Comparison of ENCODE assay signal across 20 cellular contexts in the genomic region with DNA sequence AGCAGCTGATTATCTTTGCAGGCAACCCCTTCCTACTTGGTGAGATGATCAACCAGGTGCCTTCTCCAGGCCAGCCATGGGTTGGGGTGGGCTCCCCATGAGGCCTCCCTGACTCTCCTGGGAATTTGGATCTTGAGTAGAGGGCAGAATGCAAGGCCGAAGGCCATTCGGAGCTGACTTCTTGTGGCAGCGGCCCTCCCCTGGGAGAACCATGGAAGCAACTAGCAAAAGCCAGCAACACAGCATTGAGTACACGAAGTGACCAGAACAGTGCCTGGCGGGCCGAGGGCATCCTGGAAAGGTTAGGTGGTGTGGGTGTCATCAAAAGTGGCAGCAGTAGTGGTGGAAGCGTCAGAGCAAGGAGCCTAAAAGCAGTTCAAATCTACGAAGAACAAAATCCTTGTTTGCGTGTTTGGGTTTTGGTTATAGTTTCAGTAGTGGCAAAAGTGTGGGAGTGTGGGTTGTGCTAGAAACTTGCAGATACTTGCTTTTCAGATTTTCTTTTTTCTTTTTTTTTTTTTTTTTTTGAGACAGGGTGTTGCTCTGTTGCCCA. TPM values are rescaled to one million over a fixed set of nuclear protein-coding genes. Genes with fewer than 3 reads are reported as not detected.
A peak's percentile ranks its signal among the peaks of the same experiment; 100 is the strongest.
DNase-seq lines count a peak whose midpoint lies in the region; ATAC-seq and TF ChIP-seq lines count a peak whose summit lies in the region.
"Had no signal": no experiment of that assay in that cellular context is flagged by ENCODE, and none has a peak within 500 bp of the region (broad histone marks: within the 10 kb centered on the region; RNA-seq: fewer than 3 reads in every experiment).

No MANE protein-coding gene starts in this region.

- intact Hi-C loops in natural killer cell (cut with micrococcal nuclease) = no loop called here
- intact Hi-C loops in breast epithelium (cut with DNase I; ENCODE audit: low total_unique reads) = no loop called here

- H3K4me1 ChIP-seq in breast epithelium (peaks cover 0 to 1% of the 10 kb centered on the region in 2 donors), neural progenitor cell (peaks cover 9% of the 10 kb centered on the region), SK-N-SH (ENCODE audit: control insufficient read depth in 1 of 2, insufficient read depth in 2 of 2, low read depth in 1 of 2, low read length in 1 of 2) (peaks cover 11 to 18% of the 10 kb centered on the region in 2 experiments; a peak in 3 of 4 replicates)

- no peaks in the 10 kb centered on the region for H3K27me3 ChIP-seq in breast epithelium
- peaks cover 4% of the 10 kb centered on the region for H3K27me3 ChIP-seq in neural progenitor cell
- H3K27me3 ChIP-seq in SK-N-SH (ENCODE audit: insufficient read depth) = no peaks in the 10 kb centered on the region

- H3K36me3 ChIP-seq in breast epithelium = no peaks in the 10 kb centered on the region
- no peaks in the 10 kb centered on the region for H3K36me3 ChIP-seq in neural progenitor cell
- no peaks in the 10 kb centered on the region for H3K36me3 ChIP-seq in SK-N-SH (replicated peaks in 1 of 2; ENCODE audit: control insufficient read depth in 1 of 2, insufficient read depth in 2 of 2, low read length in 1 of 2)

- TF ChIP-seq EP300 in SK-N-SH (IDR thresholded peaks at IDR 0.05; ENCODE audit: borderline replicate concordance in 1 of 2, low read depth in 1 of 2, low read length in 1 of 2) = no peak

- TF ChIP-seq RAD21 in SK-N-SH (IDR thresholded peaks at IDR 0.05; ENCODE audit: low read length) = no peak

- H3K27ac ChIP-seq in breast epithelium (peak overlapping the region; percentile 52 to 64), neural progenitor cell (no peak overlapping the region), SK-N-SH (ENCODE audit: low read depth in 2 of 2, low read length in 1 of 2) (no peak overlapping the region)

- H3K9ac ChIP-seq in neural progenitor cell (no peak overlapping the region), SK-N-SH (no peak overlapping the region)

- 97% methylated on average over 9 of the region's 9 CpGs for WGBS in SK-N-SH (ENCODE audit: low lambda C conversion rate)

- no peak for TF ChIP-seq POLR2A in breast epithelium (IDR thresholded peaks at IDR 0.05)

- no peaks in the 10 kb centered on the region for H3K9me2 ChIP-seq in SK-N-SH

- H3K27ac Mint-ChIP-seq in natural killer cell treated with Interleukin-12 subunit alpha and Interleukin-12 subunit beta and Interleukin-15 and Interleukin-18, amount 100 ng/mL, for 72 hours = no peak overlapping the region
- no peak overlapping the region for H3K27ac Mint-ChIP-seq in natural killer cell
- H3K27ac Mint-ChIP-seq in neural progenitor cell = peak overlapping the region; percentile 20

- H3K4me3 Mint-ChIP-seq in natural killer cell treated with Interleukin-12 subunit alpha and Interleukin-12 subunit beta and Interleukin-15 and Interleukin-18, amount 100 ng/mL, for 72 hours = no peak overlapping the region
- H3K4me3 Mint-ChIP-seq in natural killer cell = no peak overlapping the region
- no peak overlapping the region for H3K4me3 Mint-ChIP-seq in neural progenitor cell

- H4K20me1 ChIP-seq in neural progenitor cell (ENCODE audit: low read depth) (no peaks in the 10 kb centered on the region), SK-N-SH (ENCODE audit: insufficient read depth) (no peaks in the 10 kb centered on the region)

- H3F3A ChIP-seq in neural progenitor cell (ENCODE audit: low read depth) = peaks cover 11% of the 10 kb centered on the region
- H3F3A ChIP-seq in SK-N-SH (replicated peaks; ENCODE audit: insufficient read depth) = peaks cover 16% of the 10 kb centered on the region

- no peaks in the 10 kb centered on the region for H3K36me3 Mint-ChIP-seq in natural killer cell treated with Interleukin-12 subunit alpha and Interleukin-12 subunit beta and Interleukin-15 and Interleukin-18, amount 100 ng/mL, for 72 hours
- no peaks in the 10 kb centered on the region for H3K36me3 Mint-ChIP-seq in natural killer cell
- H3K36me3 Mint-ChIP-seq in neural progenitor cell = no peaks in the 10 kb centered on the region

- H3K4me1 Mint-ChIP-seq in natural killer cell treated with Interleukin-12 subunit alpha and Interleukin-12 subunit beta and Interleukin-15 and Interleukin-18, amount 100 ng/mL, for 72 hours (ENCODE audit: low read depth in 2 of 2) = peaks cover 0 to 2% of the 10 kb centered on the region in 2 donors
- H3K4me1 Mint-ChIP-seq in natural killer cell (peaks cover 0 to 3% of the 10 kb centered on the region in 2 donors), neural progenitor cell (peaks cover 8% of the 10 kb centered on the region)

- POLR2A ChIA-PET in SK-N-SH (lab: Yijun Ruan, JAX) = no interaction called here

- no peaks in the 10 kb centered on the region for H3K9me3 Mint-ChIP-seq in natural killer cell treated with Interleukin-12 subunit alpha and Interleukin-12 subunit beta and Interleukin-15 and Interleukin-18, amount 100 ng/mL, for 72 hours
- H3K9me3 Mint-ChIP-seq in natural killer cell = no peaks in the 10 kb centered on the region
- H3K9me3 Mint-ChIP-seq in neural progenitor cell = peaks cover 3% of the 10 kb centered on the region

- CTCF ChIA-PET in SK-N-SH (lab: Yijun Ruan, JAX) = interaction anchor here (1.7 to 4.1 kb wide), 4 partner anchors 13 to 237 kb away, joined by 5 to 27 read pairs (median 16); no protein-coding TSS in a partner anchor

- H3K4me2 ChIP-seq in neural progenitor cell = no peak overlapping the region
- no peak overlapping the region for H3K4me2 ChIP-seq in SK-N-SH

- no peaks in the 10 kb centered on the region for H3K9me3 ChIP-seq in breast epithelium
- no peaks in the 10 kb centered on the region for H3K9me3 ChIP-seq in neural progenitor cell (ENCODE audit: low read depth)
- no peaks in the 10 kb centered on the region for H3K9me3 ChIP-seq in SK-N-SH

- no peak for ATAC-seq in natural killer cell treated with Interleukin-12 subunit alpha and Interleukin-12 subunit beta and Interleukin-15 and Interleukin-18, amount 100 ng/mL, for 72 hours
- ATAC-seq in natural killer cell = no peak
- ATAC-seq in GM21367 (IDR thresholded peaks at IDR 0.05; ENCODE audit: unreplicated experiment) = no peak

- H3K27me3 Mint-ChIP-seq in natural killer cell treated with Interleukin-12 subunit alpha and Interleukin-12 subunit beta and Interleukin-15 and Interleukin-18, amount 100 ng/mL, for 72 hours = peaks cover 23% of the 10 kb centered on the region in 2 donors
- H3K27me3 Mint-ChIP-seq in natural killer cell (ENCODE audit: low read depth in 2 of 2) (peaks cover 0 to 10% of the 10 kb centered on the region in 2 donors), neural progenitor cell (ENCODE audit: insufficient read depth, low read depth) (peaks cover 19% of the 10 kb centered on the region)

- H2AFZ ChIP-seq in neural progenitor cell (replicated peaks) (no peak overlapping the region), SK-N-SH (ENCODE audit: low read depth) (no peak overlapping the region)

- H3K4me3 ChIP-seq in breast epithelium (no peak overlapping the region), neural progenitor cell (no peak overlapping the region), SK-N-SH (ENCODE audit: low read depth in 2 of 2, low read length in 1 of 2) (no peak overlapping the region)

- H3K79me2 ChIP-seq in neural progenitor cell (ENCODE audit: low read depth) = no peaks in the 10 kb centered on the region
- H3K79me2 ChIP-seq in SK-N-SH (ENCODE audit: insufficient read depth) = no peaks in the 10 kb centered on the region

- TF ChIP-seq CTCF in natural killer cell (IDR thresholded peaks at IDR 0.05) (no peak), breast epithelium (IDR thresholded peaks at IDR 0.05) (no peak), neural progenitor cell (IDR thresholded peaks at IDR 0.05) (no peak), SK-N-SH (IDR thresholded peaks at IDR 0.05) (no peak)

- DNase-seq in natural killer cell treated with Interleukin-12 subunit alpha and Interleukin-12 subunit beta and Interleukin-15 and Interleukin-18, amount 100 ng/mL, for 72 hours (ENCODE audit: low spot score) = peak; percentile 40
- DNase-seq in natural killer cell (no peak), breast epithelium (ENCODE audit: low spot score in 2 of 2) (no peak), neural progenitor cell (ENCODE audit: low spot score) (no peak), SK-N-SH (no peak), HuH-7 (ENCODE audit: low spot score) (no peak)
- no peak for DNase-seq in activated naive CD4-positive, alpha-beta T cell treated with anti-CD3 and anti-CD28 coated beads, Interleukin-2, amount 50 U/mL, for 16 hours
- DNase-seq: COR-L47, GF-D8, H7, IMR-90, Karpas-422, MM.1S, NCI-H1092 treated with DMSO at 0.1 percent for 48 hours, NCI-H2081 treated with DMSO at 0.1 percent for 48 hours, NCI-H510A, NCI-H82, Right ventricle myocardium superior had no signal

TF ChIP-seq in SK-N-SH, 30 proteins besides CTCF, POLR2A, EP300 and RAD21 (continues in another document):
- TF ChIP-seq MXI1 (IDR thresholded peaks at IDR 0.05; ENCODE audit: low read depth, low read length) (no peak), SIN3A (IDR thresholded peaks at IDR 0.05; ENCODE audit: borderline replicate concordance, low read depth, low read length) (no peak), EZH2phosphoT487 (IDR thresholded peaks at IDR 0.05; ENCODE audit: borderline replicate concordance, low read depth) (no peak), FOXJ3 (CRISPR knock-in tag; IDR thresholded peaks at IDR 0.05) (no peak), NRF1 (IDR thresholded peaks at IDR 0.05; ENCODE audit: low read depth, low read length) (no peak), TAF1 (IDR thresholded peaks at IDR 0.05; ENCODE audit: borderline replicate concordance, low read depth, low read length) (no peak), ELF1 (IDR thresholded peaks at IDR 0.05) (no peak), GATA2 (CRISPR knock-in tag; IDR thresholded peaks at IDR 0.05) (no peak), CHD2 (IDR thresholded peaks at IDR 0.05; ENCODE audit: low read length, partially characterized antibody) (no peak), RCOR1 (IDR thresholded peaks at IDR 0.05; ENCODE audit: low read length) (no peak), GABPA (IDR thresholded peaks at IDR 0.05; ENCODE audit: low read depth) (no peak)

RNA-seq across cellular contexts. Expression of gene ALDH3A1, which starts 2.0 kb away (rescaled TPM):
- not detected for total RNA-seq in natural killer cell treated with Interleukin-12 subunit alpha and Interleukin-12 subunit beta and Interleukin-15 and Interleukin-18, amount 100 ng/mL, for 72 hours
- total RNA-seq in natural killer cell (not detected), breast epithelium (1 to 10 TPM; 1.1 to 5.6 (median 2.0) TPM), neural progenitor cell (ENCODE audit: low replicate concordance) (1.4 TPM in 1 of 2 replicates, not detected in the other)
- polyA plus RNA-seq in SK-N-SH (2012; rRNA removed) = 0.52 and 0.79 TPM in 2 replicates
- 0.33 and 0.49 TPM in 2 replicates for polyA plus RNA-seq in SK-N-SH (2012; cell fraction: cytosol; rRNA removed)
- polyA plus RNA-seq in SK-N-SH (2012; cell fraction: nucleus; rRNA removed) = 0.75 and 1.0 TPM in 2 replicates
- total RNA-seq: Daoy, IMR-90 had no signal
- polyA plus RNA-seq: IMR-90 had no signal

RNA-seq across cellular contexts. Expression of gene SLC47A2, which starts 33.7 kb away (rescaled TPM):
- not detected for total RNA-seq in natural killer cell treated with Interleukin-12 subunit alpha and Interleukin-12 subunit beta and Interleukin-15 and Interleukin-18, amount 100 ng/mL, for 72 hours
- total RNA-seq in natural killer cell (not detected), breast epithelium (under 1 TPM in 2 of 3 donors, not detected in 1; 0.15 to 0.66 TPM), neural progenitor cell (ENCODE audit: low replicate concordance) (0.39 and 0.43 TPM in 2 replicates)
- not detected in 2 replicates for polyA plus RNA-seq in SK-N-SH (2012; rRNA removed)
- polyA plus RNA-seq in SK-N-SH (2012; cell fraction: cytosol; rRNA removed) = not detected in 2 replicates
- polyA plus RNA-seq in SK-N-SH (2012; cell fraction: nucleus; rRNA removed) = not detected in 2 replicates
- total RNA-seq: Daoy, H7, IMR-90, Right ventricle myocardium superior had no signal
- polyA plus RNA-seq: IMR-90 had no signal

Comparison
In these comparisons a context has a peak if more than half of its experiments do, and no peak if none do; other contexts are left out.
1. H3K27ac ChIP-seq: peak in breast epithelium (2 of 2); none in neural progenitor cell (single experiment) and SK-N-SH (0 of 2).